17 cellular contexts compared by ENCODE assay signal in genomic region chr5:110354341-110354740, GRCh38.
DNase-seq lines count a peak whose midpoint lies in the region; TF ChIP-seq lines count a peak whose summit lies in the region.
"Had no signal": no experiment of that assay in that cellular context is flagged by ENCODE, and none has a peak within 500 bp of the region (broad histone marks: within the 10 kb centered on the region; RNA-seq: fewer than 3 reads in every experiment).

No MANE protein-coding gene starts in this region.

- DNase-seq in AG10803 (ENCODE audit: low read depth): peak; percentile 72
- peak; percentile 19 for DNase-seq in amniotic epithelial cell (ENCODE audit: low read depth)
- DNase-seq in fibroblast of peridontal ligament (ENCODE audit: extremely low read depth): peak; percentile 31
- no peak for DNase-seq in osteocyte (ENCODE audit: extremely low spot score, unreplicated experiment)
- no peak for DNase-seq in vagina (ENCODE audit: extremely low spot score in 2 of 2)
- DNase-seq in tibial artery: no peak
- DNase-seq in NK-92 treated with Interleukin-12 subunit alpha and Interleukin-12 subunit beta, amount 100 ng/mL, for 24 hours (lab: John Stamatoyannopoulos, UW): no peak
- DNase-seq in NAMALWA (ENCODE audit: low spot score): no peak
- DNase-seq: activated CD4-positive, alpha-beta T cell treated with anti-CD3 and anti-CD28 coated beads for 36 hours; activated CD8-positive, alpha-beta memory T cell treated with anti-CD3 and anti-CD28 coated beads, Interleukin-2, amount 50 U/mL, for 4 hours; DND-41; effector CD4-positive, alpha-beta T cell; HCEC 1CT; NCI-H748 treated with DMSO at 0.1 percent for 48 hours; stimulated activated naive CD4-positive, alpha-beta T cell had no signal

- H3K36me3 ChIP-seq in vagina (no peaks in the 10 kb centered on the region), tibial artery (no peaks in the 10 kb centered on the region)

- H3K27ac ChIP-seq in vagina (no peak overlapping the region), tibial artery (no peak overlapping the region)
- H3K27ac ChIP-seq: SK-N-MC had no signal

- H3K27me3 ChIP-seq in vagina (no peaks in the 10 kb centered on the region), tibial artery (no peaks in the 10 kb centered on the region)

- H3K4me3 Mint-ChIP-seq in osteocyte (ENCODE audit: unreplicated experiment): no peak overlapping the region
- H3K4me3 Mint-ChIP-seq: activated CD4-positive, alpha-beta T cell treated with anti-CD3 and anti-CD28 coated beads for 36 hours had no signal

- peaks cover 55% of the 10 kb centered on the region for H3K4me1 Mint-ChIP-seq in osteocyte (ENCODE audit: unreplicated experiment)
- H3K4me1 Mint-ChIP-seq: activated CD4-positive, alpha-beta T cell treated with anti-CD3 and anti-CD28 coated beads for 36 hours had no signal

- no peak overlapping the region for H3K4me3 ChIP-seq in AG10803 (ENCODE audit: low read length)
- no peak overlapping the region for H3K4me3 ChIP-seq in vagina
- H3K4me3 ChIP-seq in tibial artery: no peak overlapping the region
- H3K4me3 ChIP-seq: SK-N-MC had no signal

- TF ChIP-seq CTCF in AG10803 (conservative IDR thresholded peaks at IDR 0.05; ENCODE audit: low read length) (no peak), osteocyte (IDR thresholded peaks at IDR 0.05) (no peak), vagina (IDR thresholded peaks at IDR 0.05) (no peak), tibial artery (IDR thresholded peaks at IDR 0.05) (no peak)

- H3K27ac Mint-ChIP-seq in osteocyte (ENCODE audit: unreplicated experiment): peak overlapping the region; percentile 23
- H3K27ac Mint-ChIP-seq: activated CD4-positive, alpha-beta T cell treated with anti-CD3 and anti-CD28 coated beads for 36 hours; progenitor cell of endocrine pancreas had no signal

- intact Hi-C loops in vagina (cut with DNase I) (no loop called here), tibial artery (cut with DNase I; ENCODE audit: low total_unique reads) (no loop called here)

- H3K27me3 Mint-ChIP-seq in osteocyte (ENCODE audit: unreplicated experiment): no peaks in the 10 kb centered on the region
- H3K27me3 Mint-ChIP-seq: progenitor cell of endocrine pancreas had no signal

- H3K36me3 Mint-ChIP-seq in osteocyte (ENCODE audit: unreplicated experiment): no peaks in the 10 kb centered on the region

- H3K4me1 ChIP-seq in vagina (no peaks in the 10 kb centered on the region), tibial artery (peaks cover 0 to 14% (median 2%) of the 10 kb centered on the region in 4 donors)

- H3K9me3 ChIP-seq in vagina (no peaks in the 10 kb centered on the region), tibial artery (no peaks in the 10 kb centered on the region)

- TF ChIP-seq POLR2A in vagina (IDR thresholded peaks at IDR 0.05): no peak

- no peaks in the 10 kb centered on the region for H3K9me3 Mint-ChIP-seq in osteocyte (ENCODE audit: unreplicated experiment)

Comparison
In these comparisons a context has a peak if more than half of its experiments do, and no peak if none do; other contexts are left out.
1. DNase-seq: peak in AG10803 (single experiment), amniotic epithelial cell (single experiment) and fibroblast of peridontal ligament (single experiment); none in osteocyte (single experiment), vagina (0 of 2), tibial artery (0 of 2), NK-92 treated with Interleukin-12 subunit alpha and Interleukin-12 subunit beta, amount 100 ng/mL, for 24 hours (single experiment) and NAMALWA (single experiment).